In genomic region chr7:130441408-130441854, GRCh38 we compare ENCODE assay signal across 8 cellular contexts. TPM values are rescaled to one million over a fixed set of nuclear protein-coding genes. Genes with fewer than 3 reads are reported as not detected.
A peak's percentile ranks its signal among the peaks of the same experiment; 100 is the strongest.
DNase-seq lines count a peak whose midpoint lies in the region; ATAC-seq, FAIRE-seq and TF ChIP-seq lines count a peak whose summit lies in the region.

No MANE protein-coding gene starts in this region.

- DNase-seq in activated CD4-positive, alpha-beta T cell treated with anti-CD3 and anti-CD28 coated beads, Interleukin-2, amount 10 ng/mL, durations not matched to agents 24 days and 14 days: no peak
- no peak for DNase-seq in activated CD4-positive, alpha-beta T cell treated with anti-CD3 and anti-CD28 coated beads for 1 hour
- DNase-seq in NCI-H2171 (lab: John Stamatoyannopoulos, UW) (peak; percentile 95), astrocyte of the cerebellum (ENCODE audit: low read depth) (no peak), kidney (no peak)

- no peaks in the 10 kb centered on the region for H3K27me3 Mint-ChIP-seq in activated CD4-positive, alpha-beta T cell treated with anti-CD3 and anti-CD28 coated beads, Interleukin-2, amount 10 ng/mL, durations not matched to agents 24 days and 14 days

- H3K4me1 ChIP-seq in kidney (ENCODE audit: control insufficient read depth in 1 of 2, insufficient read depth in 1 of 2, low read depth in 1 of 2, low read length in 2 of 2): peaks cover 0 to 9% of the 10 kb centered on the region in 2 donors
- H3K4me1 ChIP-seq in stomach smooth muscle (ENCODE audit: control insufficient read depth, insufficient read depth, low read length): peaks cover 14% of the 10 kb centered on the region

- peak overlapping the region; percentile 99 for H3K4me3 Mint-ChIP-seq in activated CD4-positive, alpha-beta T cell treated with anti-CD3 and anti-CD28 coated beads, Interleukin-2, amount 10 ng/mL, durations not matched to agents 24 days and 14 days

- no peak for FAIRE-seq in kidney (lab: Jason Lieb, UNC)

- TF ChIP-seq CTCF in astrocyte of the cerebellum (IDR thresholded peaks at IDR 0.05; ENCODE audit: low read depth, low read length, missing control alignments): no peak
- no peak for TF ChIP-seq CTCF in kidney (IDR thresholded peaks at IDR 0.05; ENCODE audit: borderline replicate concordance, extremely low read depth, insufficient read depth)

- H3K4me1 Mint-ChIP-seq in activated CD4-positive, alpha-beta T cell treated with anti-CD3 and anti-CD28 coated beads, Interleukin-2, amount 10 ng/mL, durations not matched to agents 24 days and 14 days: peaks cover 41% of the 10 kb centered on the region

- no peak overlapping the region for H3K27ac ChIP-seq in kidney (ENCODE audit: low read depth in 2 of 2, low read length in 2 of 2)
- H3K27ac ChIP-seq in stomach smooth muscle (ENCODE audit: low read length): peak overlapping the region; percentile 19

- peak overlapping the region; percentile 99 for H3K27ac Mint-ChIP-seq in activated CD4-positive, alpha-beta T cell treated with anti-CD3 and anti-CD28 coated beads, Interleukin-2, amount 10 ng/mL, durations not matched to agents 24 days and 14 days

- H3K27me3 ChIP-seq in stomach smooth muscle (ENCODE audit: control insufficient read depth in 1 of 2, insufficient read depth in 2 of 2, low read length in 2 of 2): no peaks in the 10 kb centered on the region

- no peak for ATAC-seq in GM18868 (IDR thresholded peaks at IDR 0.05; ENCODE audit: unreplicated experiment)
- no peak for ATAC-seq in HG03159 (IDR thresholded peaks at IDR 0.05; ENCODE audit: unreplicated experiment)

- peaks cover 6% of the 10 kb centered on the region for H3K36me3 Mint-ChIP-seq in activated CD4-positive, alpha-beta T cell treated with anti-CD3 and anti-CD28 coated beads, Interleukin-2, amount 10 ng/mL, durations not matched to agents 24 days and 14 days (ENCODE audit: low read depth)

- no peaks in the 10 kb centered on the region for H3K9me3 ChIP-seq in kidney (ENCODE audit: control insufficient read depth in 1 of 2, low read length in 2 of 2)
- H3K9me3 ChIP-seq in stomach smooth muscle (ENCODE audit: control insufficient read depth in 2 of 2, low read length in 2 of 2): no peaks in the 10 kb centered on the region

- peak overlapping the region; percentile 74 for H3K4me3 ChIP-seq in astrocyte of the cerebellum (ENCODE audit: low read depth, low read length)
- H3K4me3 ChIP-seq in kidney (ENCODE audit: low read length in 2 of 2): peak overlapping the region; percentile 63 to 90
- H3K4me3 ChIP-seq in stomach smooth muscle (ENCODE audit: low read length in 2 of 2): peak overlapping the region; percentile 58 to 90

- peaks cover 3% of the 10 kb centered on the region for H3K9me3 Mint-ChIP-seq in activated CD4-positive, alpha-beta T cell treated with anti-CD3 and anti-CD28 coated beads, Interleukin-2, amount 10 ng/mL, durations not matched to agents 24 days and 14 days

- H3K36me3 ChIP-seq in kidney (ENCODE audit: control insufficient read depth in 1 of 2, insufficient read depth in 2 of 2, low read length in 2 of 2) (no peaks in the 10 kb centered on the region), stomach smooth muscle (ENCODE audit: control insufficient read depth in 2 of 2, insufficient read depth in 2 of 2, low read length in 2 of 2) (no peaks in the 10 kb centered on the region)

- H3K9ac ChIP-seq in kidney (ENCODE audit: low read length in 2 of 2) (peak overlapping the region; percentile 17 to 65), stomach smooth muscle (ENCODE audit: low read length in 2 of 2) (peak overlapping the region; percentile 51 to 61)

- in situ Hi-C loops in astrocyte of the cerebellum (cut with HindIII; ENCODE audit: low sequenced_read_pairs): no loop called here

- intact Hi-C loops in activated CD4-positive, alpha-beta T cell treated with anti-CD3 and anti-CD28 coated beads, Interleukin-2, amount 10 ng/mL, durations not matched to agents 24 days and 14 days (cut with micrococcal nuclease): loop anchor here (2.0 to 10.0 kb wide), 4 partner anchors 17 to 371 kb away; partner anchors contain the start of genes COPG2 and KLHDC10
- intact Hi-C loops in kidney (cut with DNase I): no loop called here

RNA-seq across cellular contexts. Expression of gene CEP41, which starts 0.6 kb away (rescaled TPM):
- total RNA-seq in activated CD4-positive, alpha-beta T cell treated with anti-CD3 and anti-CD28 coated beads, Interleukin-2, amount 10 ng/mL, durations not matched to agents 24 days and 14 days: 14.3 and 16.7 TPM in 2 replicates
- 12.7 TPM for total RNA-seq in kidney
- polyA plus RNA-seq in kidney (ENCODE audit: insufficient read depth, low read depth, low replicate concordance): 8.1 TPM

RNA-seq across cellular contexts. Expression of gene MEST, which starts 50.5 kb away (rescaled TPM):
- total RNA-seq in activated CD4-positive, alpha-beta T cell treated with anti-CD3 and anti-CD28 coated beads, Interleukin-2, amount 10 ng/mL, durations not matched to agents 24 days and 14 days: 4.1 and 5.8 TPM in 2 replicates
- total RNA-seq in kidney: 31.0 TPM
- 23.6 TPM for polyA plus RNA-seq in kidney (ENCODE audit: insufficient read depth, low read depth, low replicate concordance)
